ENCODE assay signal across 19 cellular contexts in genomic region chr19:33186835-33187540, GRCh38. TPM values are rescaled to one million over a fixed set of nuclear protein-coding genes. Genes with fewer than 3 reads are reported as not detected.
DNase-seq lines count a peak whose midpoint lies in the region; ATAC-seq and TF ChIP-seq lines count a peak whose summit lies in the region.
"Had no signal": no experiment of that assay in that cellular context is flagged by ENCODE, and none has a peak within 500 bp of the region (broad histone marks: within the 10 kb centered on the region; RNA-seq: fewer than 3 reads in every experiment).

No MANE protein-coding gene starts in this region.

- H3K27me3 Mint-ChIP-seq in WTC11 (ENCODE audit: low read depth) = peaks cover 12% of the 10 kb centered on the region
- H3K27me3 Mint-ChIP-seq in CD4-positive, alpha-beta T cell = peaks cover 17% of the 10 kb centered on the region

- H3K36me3 ChIP-seq in left ventricle myocardium inferior (no peaks in the 10 kb centered on the region), lower lobe of right lung (no peaks in the 10 kb centered on the region), vagina (no peaks in the 10 kb centered on the region)
- H3K36me3 ChIP-seq: esophagus squamous epithelium, heart left ventricle, left lung had no signal

- H3K27ac ChIP-seq in left ventricle myocardium inferior (replicated peaks) (no peak overlapping the region), lower lobe of right lung (no peak overlapping the region), vagina (no peak overlapping the region)
- H3K27ac ChIP-seq in CD4-positive, alpha-beta T cell (ENCODE audit: low read depth, low read length) = no peak overlapping the region
- H3K27ac ChIP-seq: body of pancreas, esophagus squamous epithelium, heart left ventricle, VCaP had no signal

- CTCF ChIA-PET in WTC11 (lab: Charles Lee) = interaction anchor here (0.9 to 2.5 kb wide), 12 partner anchors 10 to 855 kb away, joined by 3 to 17 read pairs (median 4); no protein-coding TSS in a partner anchor
- CTCF ChIA-PET in CD4-positive, alpha-beta T cell (lab: Charles Lee) = interaction anchor here (1.0 kb wide), 1 partner anchor 9 kb away, joined by 3 read pairs; no protein-coding TSS in a partner anchor

- no peaks in the 10 kb centered on the region for H3K36me3 Mint-ChIP-seq in WTC11
- no peaks in the 10 kb centered on the region for H3K36me3 Mint-ChIP-seq in CD4-positive, alpha-beta T cell (ENCODE audit: low read depth)
- H3K36me3 Mint-ChIP-seq: naive B cell had no signal

- intact Hi-C loops in cardiac septum (cut with DNase I) = loop anchor here (10.0 kb wide), 1 partner anchor 62 kb away; no protein-coding TSS in a partner anchor
- intact Hi-C loops in left ventricle myocardium inferior (cut with micrococcal nuclease) = no loop called here
- intact Hi-C loops in lower lobe of right lung (cut with DNase I) = no loop called here
- intact Hi-C loops in CD4-positive, alpha-beta T cell (cut with DNase I, micrococcal nuclease) = no loop called here
- intact Hi-C loops in vagina (cut with DNase I) = no loop called here

- H3K27me3 ChIP-seq in left ventricle myocardium inferior (ENCODE audit: low read depth) = no peaks in the 10 kb centered on the region
- no peaks in the 10 kb centered on the region for H3K27me3 ChIP-seq in lower lobe of right lung (ENCODE audit: low read depth)
- peaks cover 4% of the 10 kb centered on the region for H3K27me3 ChIP-seq in CD4-positive, alpha-beta T cell (ENCODE audit: control insufficient read depth, insufficient read depth, low read length)
- H3K27me3 ChIP-seq in vagina = no peaks in the 10 kb centered on the region
- H3K27me3 ChIP-seq: body of pancreas, heart left ventricle had no signal

- H3K4me3 Mint-ChIP-seq in WTC11 = peak overlapping the region; percentile 47
- H3K4me3 Mint-ChIP-seq in CD4-positive, alpha-beta T cell = no peak overlapping the region
- H3K4me3 Mint-ChIP-seq: activated naive CD4-positive, alpha-beta T cell treated with anti-CD3 and anti-CD28 coated beads for 36 hours had no signal

- H3K4me1 ChIP-seq in left ventricle myocardium inferior (peaks cover 6% of the 10 kb centered on the region), lower lobe of right lung (peaks cover 7% of the 10 kb centered on the region), vagina (peaks cover 10% of the 10 kb centered on the region)
- H3K4me1 ChIP-seq: body of pancreas had no signal

- no peak overlapping the region for H3K27ac Mint-ChIP-seq in WTC11
- H3K27ac Mint-ChIP-seq in CD4-positive, alpha-beta T cell = no peak overlapping the region
- H3K27ac Mint-ChIP-seq: activated naive CD4-positive, alpha-beta T cell treated with anti-CD3 and anti-CD28 coated beads for 36 hours; naive B cell had no signal

- POLR2A ChIA-PET in WTC11 (lab: Charles Lee) = interaction anchor here (0.6 to 0.7 kb wide), 2 partner anchors 131 to 860 kb away, joined by 3 read pairs; no protein-coding TSS in a partner anchor
- POLR2A ChIA-PET in CD4-positive, alpha-beta T cell (lab: Charles Lee) = interaction anchor here (2.2 kb wide), 1 partner anchor 10 kb away, joined by 14 read pairs; no protein-coding TSS in a partner anchor

- H3K9me3 ChIP-seq in left ventricle myocardium inferior (replicated peaks) (no peaks in the 10 kb centered on the region), lower lobe of right lung (no peaks in the 10 kb centered on the region), vagina (no peaks in the 10 kb centered on the region)
- H3K9me3 ChIP-seq in CD4-positive, alpha-beta T cell (ENCODE audit: control insufficient read depth, low read length) = no peaks in the 10 kb centered on the region
- H3K9me3 ChIP-seq: body of pancreas, esophagus squamous epithelium, heart left ventricle, left lung had no signal

- TF ChIP-seq POLR2A in vagina (IDR thresholded peaks at IDR 0.05) = no peak

- no peak overlapping the region for H3K4me3 ChIP-seq in left ventricle myocardium inferior
- no peak overlapping the region for H3K4me3 ChIP-seq in lower lobe of right lung
- H3K4me3 ChIP-seq in vagina = no peak overlapping the region
- H3K4me3 ChIP-seq: body of pancreas, esophagus squamous epithelium, heart left ventricle, left lung had no signal

- peak; percentile 12; the same call in 1 of the 2 replicates for ATAC-seq in WTC11
- ATAC-seq in lower lobe of right lung = no peak
- ATAC-seq in CD4-positive, alpha-beta T cell (ENCODE audit: poor library complexity) = no peak
- no peak for ATAC-seq in HG03342 (IDR thresholded peaks at IDR 0.05; ENCODE audit: unreplicated experiment)
- ATAC-seq: body of pancreas, left lung, SK-N-SH treated with all-trans-retinoic acid at 6 μM for 48 hours had no signal

- peak; percentile 63 for DNase-seq in cardiac septum (ENCODE audit: low spot score)
- no peak for DNase-seq in left ventricle myocardium inferior
- DNase-seq in WTC11 (ENCODE audit: low spot score) = peak; percentile 17
- DNase-seq in lower lobe of right lung = peak; percentile 43
- DNase-seq in CD4-positive, alpha-beta T cell = no peak
- no peak for DNase-seq in vagina (ENCODE audit: extremely low spot score in 2 of 2)
- DNase-seq in NCI-H187 treated with DMSO at 0.1 percent for 48 hours (lab: John Stamatoyannopoulos, UW) = no peak
- DNase-seq: activated naive CD4-positive, alpha-beta T cell treated with anti-CD3 and anti-CD28 coated beads for 36 hours; COR-L47; esophagus squamous epithelium; left lung; naive B cell; substantia nigra had no signal

- peaks cover 15% of the 10 kb centered on the region for H3K4me1 Mint-ChIP-seq in WTC11
- H3K4me1 Mint-ChIP-seq in CD4-positive, alpha-beta T cell (ENCODE audit: low read depth) = peaks cover 8% of the 10 kb centered on the region

- no peaks in the 10 kb centered on the region for H3K9me3 Mint-ChIP-seq in WTC11
- H3K9me3 Mint-ChIP-seq in CD4-positive, alpha-beta T cell = no peaks in the 10 kb centered on the region
- H3K9me3 Mint-ChIP-seq: activated naive CD4-positive, alpha-beta T cell treated with anti-CD3 and anti-CD28 coated beads for 36 hours; naive B cell had no signal

- TF ChIP-seq CTCF in left ventricle myocardium inferior (IDR thresholded peaks at IDR 0.05; ENCODE audit: borderline replicate concordance) (no peak), WTC11 (IDR thresholded peaks at IDR 0.05) (no peak), lower lobe of right lung (IDR thresholded peaks at IDR 0.05) (no peak), vagina (IDR thresholded peaks at IDR 0.05) (no peak)
- TF ChIP-seq CTCF in CD4-positive, alpha-beta T cell (IDR thresholded peaks at IDR 0.05) = no peak

TF ChIP-seq in WTC11, 78 proteins besides CTCF, POLR2A, EP300 and RAD21 (continues in another document):
- TF ChIP-seq FOXJ3 (CRISPR knock-in tag; IDR thresholded peaks at IDR 0.05; ENCODE audit: borderline replicate concordance) (no peak), HMGA2 (CRISPR knock-in tag; IDR thresholded peaks at IDR 0.05) (no peak), GABPB1 (CRISPR knock-in tag; IDR thresholded peaks at IDR 0.05) (no peak), TP53 (CRISPR knock-in tag; IDR thresholded peaks at IDR 0.05) (no peak), HMGXB4 (CRISPR knock-in tag; IDR thresholded peaks at IDR 0.05) (no peak), E2F5 (CRISPR knock-in tag; IDR thresholded peaks at IDR 0.05) (no peak), PREB (CRISPR knock-in tag; IDR thresholded peaks at IDR 0.05; ENCODE audit: borderline replicate concordance) (no peak)

RNA-seq across cellular contexts. Expression of gene LRP3, which starts 7.1 kb away (rescaled TPM):
- total RNA-seq in cardiac septum = 22.4 TPM
- total RNA-seq in left ventricle myocardium inferior = 20.8 TPM
- total RNA-seq in WTC11 (2021) = 37.7 to 47.0 TPM (median 39.5 TPM) in 3 replicates
- total RNA-seq in lower lobe of right lung = 13.8 TPM
- under 1 TPM in 1 of 2 experiments, not detected in 1; 0.11 TPM for total RNA-seq in CD4-positive, alpha-beta T cell
- 20.6 TPM for total RNA-seq in vagina

RNA-seq across cellular contexts. Expression of gene SLC7A10, which starts 38.7 kb away (rescaled TPM):
- total RNA-seq in cardiac septum (not detected), left ventricle myocardium inferior (not detected), WTC11 (2021) (4.2 to 4.9 TPM (median 4.4 TPM) in 3 replicates), lower lobe of right lung (0.62 TPM), vagina (5.4 TPM)
- total RNA-seq in CD4-positive, alpha-beta T cell = not detected
- total RNA-seq: activated naive CD4-positive, alpha-beta T cell treated with anti-CD3 and anti-CD28 coated beads for 36 hours; dermis microvascular lymphatic vessel endothelial cell; esophagus squamous epithelium had no signal

RNA-seq across cellular contexts. Expression of gene WDR88, which starts 55.1 kb away (rescaled TPM):
- total RNA-seq in cardiac septum (not detected), left ventricle myocardium inferior (not detected), WTC11 (2021) (0.28 TPM in 1 of 3 replicates, not detected in the others), lower lobe of right lung (not detected), vagina (not detected)
- total RNA-seq in CD4-positive, alpha-beta T cell = not detected
- total RNA-seq: activated naive CD4-positive, alpha-beta T cell treated with anti-CD3 and anti-CD28 coated beads for 36 hours; body of pancreas; dermis microvascular lymphatic vessel endothelial cell; esophagus squamous epithelium; left lung had no signal

Comparison
In these comparisons a context has a peak if more than half of its experiments do, and no peak if none do; other contexts are left out.
1. DNase-seq: peak in cardiac septum (single experiment), WTC11 (single experiment) and lower lobe of right lung (single experiment); none in left ventricle myocardium inferior (single experiment), CD4-positive, alpha-beta T cell (0 of 10), vagina (0 of 2) and NCI-H187 treated with DMSO at 0.1 percent for 48 hours (single experiment).
2. RNA of gene LRP3, which starts 7.1 kb away (total RNA-seq): 37.7 to 47.0 TPM in WTC11, 22.4 TPM in cardiac septum (single experiment), 20.8 TPM in left ventricle myocardium inferior (single experiment), 20.6 TPM in vagina (single experiment) and 13.8 TPM in lower lobe of right lung (single experiment); 0.11 TPM in CD4-positive, alpha-beta T cell; every median in the first group is over 10 times any median in the second.